In the genomic region with DNA sequence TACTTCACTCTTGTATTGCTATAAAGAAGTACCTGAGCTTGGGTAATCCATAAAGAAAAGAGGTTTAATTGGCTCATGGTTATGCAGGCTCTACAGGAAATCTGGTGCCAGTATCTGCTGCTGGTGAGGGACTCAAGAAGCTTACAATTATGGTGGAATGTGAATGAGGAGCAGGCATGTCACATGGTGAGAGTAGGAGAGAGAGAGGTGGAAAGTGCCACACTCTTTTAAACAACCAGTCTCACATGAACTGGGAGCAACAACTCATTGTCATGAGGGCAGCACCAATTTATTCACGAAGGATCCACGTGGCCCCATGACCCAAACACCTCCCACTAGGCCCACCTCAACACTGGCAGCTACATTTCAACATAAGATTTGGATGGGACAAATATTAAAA, we compare ENCODE assay signal across 31 cellular contexts. TPM values are rescaled to one million over a fixed set of nuclear protein-coding genes. Genes with fewer than 3 reads are reported as not detected.
"Had no signal": no experiment of that assay in that cellular context is flagged by ENCODE, and none has a peak within 500 bp of the region (broad histone marks: within the 10 kb centered on the region; RNA-seq: fewer than 3 reads in every experiment).

No MANE protein-coding gene starts in this region.

- H3K9me3 ChIP-seq: heart right ventricle, left ventricle myocardium inferior, mucosa of descending colon, right atrium auricular region, suprapubic skin, tibial nerve had no signal

- H3K36me3 ChIP-seq: brain microvascular endothelial cell, heart right ventricle, left ventricle myocardium inferior, right atrium auricular region, suprapubic skin, tibial nerve had no signal

- H3K27me3 ChIP-seq: right atrium auricular region, tibial nerve had no signal

- H3K4me1 ChIP-seq: foreskin keratinocyte, right atrium auricular region had no signal

- H3K27ac ChIP-seq: brain microvascular endothelial cell, foreskin keratinocyte, heart right ventricle, left ventricle myocardium inferior, right atrium auricular region, suprapubic skin, VCaP had no signal

- H3K4me3 ChIP-seq: heart right ventricle, left ventricle myocardium inferior, lung, mucosa of descending colon, right atrium auricular region, smooth muscle cell, suprapubic skin, tibial nerve had no signal

- DNase-seq: activated CD4-positive, alpha-beta T cell treated with anti-CD3 and anti-CD28 coated beads for 48 hours; activated CD4-positive, alpha-beta T cell treated with anti-CD3 and anti-CD28 coated beads, Interleukin-2, amount 50 U/mL, for 48 hours; activated CD8-positive, alpha-beta memory T cell treated with anti-CD3 and anti-CD28 coated beads, Interleukin-2, amount 50 U/mL, for 4 hours; activated gamma-delta T cell treated with Interleukin-2 at 50 U/mL for 16 hours; activated naive CD4-positive, alpha-beta T cell treated with anti-CD3 and anti-CD28 coated beads, Interleukin-2, amount 50 U/mL, for 16 hours; activated T-cell treated with anti-CD3 and anti-CD28 coated beads, Interleukin-2, amount 50 U/mL, for 24 hours; amniotic stem cell; brain microvascular endothelial cell; caudate nucleus; endodermal cell; foreskin keratinocyte; heart right ventricle; left ventricle myocardium inferior; mesendoderm; mucosa of descending colon; stimulated activated CD4-positive, alpha-beta T cell treated with anti-CD3 and anti-CD28 coated beads, Interleukin-1b, Interleukin-23, amount 100 ng/mL, for 48 hours; stimulated activated CD4-positive, alpha-beta T cell treated with anti-CD3 and anti-CD28 coated beads, Interleukin-4, amount 100 ng/mL, for 4 hours; stimulated activated CD8-positive, alpha-beta memory T cell treated with anti-CD3 and anti-CD28 coated beads, Interleukin-4, amount 100 ng/mL, for 48 hours; stimulated activated naive CD4-positive, alpha-beta T cell; T-helper 9 cell had no signal

- H3K4me2 ChIP-seq: smooth muscle cell had no signal

RNA-seq across cellular contexts. Expression of gene IGLL5, which starts 24.6 kb away (rescaled TPM):
- total RNA-seq: activated CD8-positive, alpha-beta memory T cell treated with anti-CD3 and anti-CD28 coated beads for 36 hours; astrocyte; endodermal cell; foreskin keratinocyte; glomerular endothelial cell; myocyte; pulmonary artery endothelial cell; smooth muscle cell; suprapubic skin had no signal
